Comparison of ENCODE assay signal across 25 cellular contexts in the genomic region with DNA sequence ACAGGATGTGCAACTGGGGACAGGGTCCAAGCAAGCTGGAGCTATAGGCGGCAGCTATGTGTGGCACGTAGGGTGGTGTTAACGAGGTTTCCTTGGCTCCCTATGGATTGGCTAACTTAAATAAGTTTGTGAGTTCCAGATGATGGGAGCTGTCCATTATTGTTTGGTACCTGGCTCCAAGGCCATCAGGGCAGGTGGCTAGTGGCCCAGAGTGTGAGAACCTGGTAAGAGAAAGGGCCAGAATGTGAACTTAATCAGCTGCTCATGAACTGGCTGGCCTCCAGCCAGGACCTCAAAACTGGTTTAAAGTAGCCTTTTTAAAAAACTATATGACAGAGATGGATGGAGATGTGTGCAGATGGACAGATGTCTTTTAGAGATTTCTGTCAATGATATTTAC. TPM values are rescaled to one million over a fixed set of nuclear protein-coding genes. Genes with fewer than 3 reads are reported as not detected.
"Had no signal": no experiment of that assay in that cellular context is flagged by ENCODE, and none has a peak within 500 bp of the region (broad histone marks: within the 10 kb centered on the region; RNA-seq: fewer than 3 reads in every experiment).

No MANE protein-coding gene starts in this region.

- H3K36me3 Mint-ChIP-seq: activated CD8-positive, alpha-beta memory T cell treated with anti-CD3 and anti-CD28 coated beads, Interleukin-2, amount 10 ng/mL, durations not matched to agents 7 days and 5 days; activated naive CD4-positive, alpha-beta T cell treated with anti-CD3 and anti-CD28 coated beads, Interleukin-2, amount 10 ng/mL, durations not matched to agents 7 days and 5 days; activated naive CD8-positive, alpha-beta T cell treated with anti-CD3 and anti-CD28 coated beads, Interleukin-2, amount 10 ng/mL, durations not matched to agents 7 days and 5 days; WTC11 had no signal

- H3K36me3 ChIP-seq: Peyer's patch had no signal

- H3K4me1 Mint-ChIP-seq: activated T-helper 17 cell treated with anti-CD3 and anti-CD28 coated beads, Interleukin-2, amount 50 U/mL, for 72 hours had no signal

- H3K27ac Mint-ChIP-seq: activated CD4-positive, alpha-beta T cell treated with anti-CD3 and anti-CD28 coated beads, Interleukin-2, amount 10 ng/mL, durations not matched to agents 24 days and 14 days; activated CD8-positive, alpha-beta memory T cell treated with anti-CD3 and anti-CD28 coated beads, Interleukin-2, amount 10 ng/mL, durations not matched to agents 7 days and 5 days; activated naive CD4-positive, alpha-beta T cell treated with anti-CD3 and anti-CD28 coated beads, Interleukin-2, amount 10 ng/mL, durations not matched to agents 7 days and 5 days; activated naive CD8-positive, alpha-beta T cell treated with anti-CD3 and anti-CD28 coated beads, Interleukin-2, amount 10 ng/mL, durations not matched to agents 7 days and 5 days; activated T-helper 17 cell treated with anti-CD3 and anti-CD28 coated beads, Interleukin-2, amount 50 U/mL, for 72 hours; T-helper 17 cell; WTC11 had no signal

- H3K9me3 Mint-ChIP-seq: activated CD4-positive, alpha-beta T cell treated with anti-CD3 and anti-CD28 coated beads, Interleukin-2, amount 10 ng/mL, durations not matched to agents 24 days and 14 days; activated naive CD4-positive, alpha-beta T cell treated with anti-CD3 and anti-CD28 coated beads, Interleukin-2, amount 10 ng/mL, durations not matched to agents 7 days and 5 days; activated naive CD8-positive, alpha-beta T cell treated with anti-CD3 and anti-CD28 coated beads, Interleukin-2, amount 10 ng/mL, durations not matched to agents 7 days and 5 days; activated T-cell treated with anti-CD3 and anti-CD28 coated beads, Interleukin-2, amount 50 U/mL, for 4 hours; activated T-helper 17 cell treated with anti-CD3 and anti-CD28 coated beads, Interleukin-2, amount 50 U/mL, for 72 hours; WTC11 had no signal

- ATAC-seq: activated CD8-positive, alpha-beta memory T cell treated with anti-CD3 and anti-CD28 coated beads, Interleukin-2, amount 10 ng/mL, durations not matched to agents 7 days and 5 days; activated T-cell treated with anti-CD3 and anti-CD28 coated beads, Interleukin-2, amount 50 U/mL, for 4 hours; activated T-helper 17 cell treated with anti-CD3 and anti-CD28 coated beads, Interleukin-2, amount 50 U/mL, for 72 hours; T-helper 17 cell; WTC11 had no signal

- H3K27me3 ChIP-seq: Peyer's patch, SJSA1 had no signal

- DNase-seq: activated CD4-positive, alpha-beta T cell treated with anti-CD3 and anti-CD28 coated beads, Interleukin-2, amount 10 ng/mL, durations not matched to agents 24 days and 14 days; activated CD4-positive, alpha-beta T cell treated with anti-CD3 and anti-CD28 coated beads, Interleukin-2, amount 50 U/mL, for 48 hours; activated CD4-positive, CD25-positive, alpha-beta regulatory T cell treated with anti-CD3 and anti-CD28 coated beads, Interleukin-2, amount 50 U/mL, for 72 hours; activated CD8-positive, alpha-beta memory T cell treated with anti-CD3 and anti-CD28 coated beads, Interleukin-2, amount 10 ng/mL, durations not matched to agents 7 days and 5 days; activated gamma-delta T cell treated with Interleukin-2 at 50 U/mL for 16 hours; activated naive CD4-positive, alpha-beta T cell treated with anti-CD3 and anti-CD28 coated beads, Interleukin-2, amount 10 ng/mL, durations not matched to agents 7 days and 5 days; activated naive CD8-positive, alpha-beta T cell treated with anti-CD3 and anti-CD28 coated beads, Interleukin-2, amount 10 ng/mL, durations not matched to agents 7 days and 5 days; activated T-cell treated with anti-CD3 and anti-CD28 coated beads, Interleukin-2, amount 50 U/mL, for 4 hours; aorta; central memory CD4-positive, alpha-beta T cell; Karpas-422; NCI-H1105 treated with DMSO at 0.1 percent for 48 hours; NCI-H1436 treated with DMSO at 0.1 percent for 48 hours; NCI-H187; NCI-H2081; NCI-H510A treated with DMSO at 0.1 percent for 48 hours; NK-92 treated with Interleukin-12 subunit alpha and Interleukin-12 subunit beta, amount 100 ng/mL, for 24 hours; OCI-M1; T-helper 17 cell; T-helper 9 cell had no signal

- H3K9me3 ChIP-seq: Peyer's patch, SJSA1 had no signal

- H3K4me3 Mint-ChIP-seq: activated CD4-positive, alpha-beta T cell treated with anti-CD3 and anti-CD28 coated beads, Interleukin-2, amount 10 ng/mL, durations not matched to agents 24 days and 14 days; activated CD8-positive, alpha-beta memory T cell treated with anti-CD3 and anti-CD28 coated beads, Interleukin-2, amount 10 ng/mL, durations not matched to agents 7 days and 5 days; activated naive CD4-positive, alpha-beta T cell treated with anti-CD3 and anti-CD28 coated beads, Interleukin-2, amount 10 ng/mL, durations not matched to agents 7 days and 5 days; activated naive CD8-positive, alpha-beta T cell treated with anti-CD3 and anti-CD28 coated beads, Interleukin-2, amount 10 ng/mL, durations not matched to agents 7 days and 5 days; activated T-cell treated with anti-CD3 and anti-CD28 coated beads, Interleukin-2, amount 50 U/mL, for 4 hours; activated T-helper 17 cell treated with anti-CD3 and anti-CD28 coated beads, Interleukin-2, amount 50 U/mL, for 72 hours; T-helper 17 cell had no signal

- H3K4me3 ChIP-seq: SJSA1 had no signal

RNA-seq across cellular contexts. Expression of a gene that starts 1.5 kb away (rescaled TPM):
- total RNA-seq: activated CD4-positive, alpha-beta T cell treated with anti-CD3 and anti-CD28 coated beads, Interleukin-2, amount 10 ng/mL, durations not matched to agents 24 days and 14 days; activated CD8-positive, alpha-beta memory T cell treated with anti-CD3 and anti-CD28 coated beads, Interleukin-2, amount 10 ng/mL, durations not matched to agents 7 days and 5 days; activated naive CD8-positive, alpha-beta T cell treated with anti-CD3 and anti-CD28 coated beads, Interleukin-2, amount 10 ng/mL, durations not matched to agents 7 days and 5 days; activated T-cell treated with anti-CD3 and anti-CD28 coated beads, Interleukin-2, amount 50 U/mL, for 4 hours; activated T-helper 17 cell treated with anti-CD3 and anti-CD28 coated beads, Interleukin-2, amount 50 U/mL, for 72 hours; T-helper 17 cell had no signal
- polyA plus RNA-seq: aorta had no signal

RNA-seq across cellular contexts. Expression of a gene that starts 52.9 kb away (rescaled TPM):
- total RNA-seq: activated CD4-positive, alpha-beta T cell treated with anti-CD3 and anti-CD28 coated beads, Interleukin-2, amount 10 ng/mL, durations not matched to agents 24 days and 14 days; activated CD8-positive, alpha-beta memory T cell treated with anti-CD3 and anti-CD28 coated beads, Interleukin-2, amount 10 ng/mL, durations not matched to agents 7 days and 5 days; activated naive CD8-positive, alpha-beta T cell treated with anti-CD3 and anti-CD28 coated beads, Interleukin-2, amount 10 ng/mL, durations not matched to agents 7 days and 5 days; activated T-cell treated with anti-CD3 and anti-CD28 coated beads, Interleukin-2, amount 50 U/mL, for 4 hours; activated T-helper 17 cell treated with anti-CD3 and anti-CD28 coated beads, Interleukin-2, amount 50 U/mL, for 72 hours; chondrocyte; T-helper 17 cell had no signal
